In genomic region chr11:64036081-64037026, GRCh38 we compare ENCODE assay signal across 10 cellular contexts. TPM values are rescaled to one million over a fixed set of nuclear protein-coding genes. Genes with fewer than 3 reads are reported as not detected.
DNase-seq lines count a peak whose midpoint lies in the region; ATAC-seq and TF ChIP-seq lines count a peak whose summit lies in the region.
"Had no signal": no experiment of that assay in that cellular context is flagged by ENCODE, and none has a peak within 500 bp of the region (broad histone marks: within the 10 kb centered on the region; RNA-seq: fewer than 3 reads in every experiment).

No MANE protein-coding gene starts in this region.

- in situ Hi-C loops in IMR-90 (cut with MboI; ENCODE audit: low sequenced_read_pairs) = no loop called here

- H3K36me3 Mint-ChIP-seq in T-cell = no peaks in the 10 kb centered on the region
- H3K36me3 Mint-ChIP-seq: activated naive CD4-positive, alpha-beta T cell treated with anti-CD3 and anti-CD28 coated beads, Interleukin-2, amount 50 U/mL, for 24 hours had no signal

- H4K91ac ChIP-seq in IMR-90 (ENCODE audit: insufficient read depth, low read depth, low read length) = no peak overlapping the region

- no TSS peak for BruUV-seq in IMR-90 (replicated peaks; lab: Mats Ljungman, UMichigan)

- H2BK20ac ChIP-seq in IMR-90 (ENCODE audit: low read depth, low read length) = 0 out of 2 replicates have a peak overlapping the region, but pooled peaks have one; percentile 7

- no peak overlapping the region for H2AK5ac ChIP-seq in IMR-90 (ENCODE audit: low read depth, low read length)

- no peak overlapping the region for H4K5ac ChIP-seq in IMR-90 (ENCODE audit: low read depth, low read length)

- H3K4me1 ChIP-seq in IMR-90 (ENCODE audit: control insufficient read depth, insufficient read depth, low read length) (peaks cover 8% of the 10 kb centered on the region; the same call in 1 of the 2 replicates), right lobe of liver (peaks cover 0 to 15% (median 4%) of the 10 kb centered on the region in 4 donors), thyroid gland (peaks cover 5 to 29% of the 10 kb centered on the region in 2 donors)

- dilution Hi-C loops in IMR-90 (cut with HindIII; ENCODE audit: low sequenced_read_pairs, unreplicated experiment) = no loop called here

- no peak overlapping the region for H2BK5ac ChIP-seq in IMR-90 (ENCODE audit: low read depth, low read length, poor library complexity, severe bottlenecking)

- CTCF ChIA-PET in AG04449 (lab: Yijun Ruan, JAX) = interaction anchor here (1.2 to 6.2 kb wide), 4 partner anchors 9 to 114 kb away, joined by 3 to 60 read pairs (median 4); no protein-coding TSS in a partner anchor
- CTCF ChIA-PET in IMR-90 (lab: Yijun Ruan, JAX) = interaction anchor here (1.1 kb wide), 1 partner anchor 117 kb away, joined by 3 read pairs; no protein-coding TSS in a partner anchor
- CTCF ChIA-PET in T-cell (lab: Charles Lee) = no interaction called here

- H3K9me3 ChIP-seq in IMR-90 (ENCODE audit: control insufficient read depth, insufficient read depth, low read length) (no peaks in the 10 kb centered on the region), right lobe of liver (no peaks in the 10 kb centered on the region), thyroid gland (no peaks in the 10 kb centered on the region)

- 1% methylated on average over 28 of the region's 85 CpGs; no CpG with 5 or more reads in 1 of the 2 experiments for WGBS in IMR-90 (ENCODE audit: extremely low coverage in 2 of 2, insufficient read length in 1 of 2), 2 experiments
- WGBS in right lobe of liver (ENCODE audit: insufficient coverage, low coverage, low lambda C conversion rate, missing lambda C conversion rate) = 10% methylated on average over 4 of the region's 85 CpGs
- WGBS in thyroid gland, 2 donors = 2% methylated on average over 24 of the region's 85 CpGs; no CpG with 5 or more reads in 1 of the 2 donors

- H3K14ac ChIP-seq in IMR-90 (replicated peaks; ENCODE audit: low read depth, low read length) = no peak overlapping the region

- peak overlapping the region; percentile 78 for H2AFZ ChIP-seq in IMR-90 (replicated peaks; ENCODE audit: low read length, poor library complexity)

- H3K4me1 Mint-ChIP-seq in T-cell = peaks cover 5 to 14% (median 5%) of the 10 kb centered on the region in 3 donors

- H4K8ac ChIP-seq in IMR-90 (ENCODE audit: low read depth in 2 of 2, low read length in 2 of 2) = no peak overlapping the region

- POLR2A ChIA-PET in AG04449 (lab: Yijun Ruan, JAX) = no interaction called here
- POLR2A ChIA-PET in IMR-90 (lab: Charles Lee; ENCODE audit: unreplicated experiment) = no interaction called here
- POLR2A ChIA-PET in T-cell (lab: Charles Lee) = no interaction called here

- H3K4me3 ChIP-seq in AG04449 (ENCODE audit: low read depth, low read length) (peak overlapping the region; percentile 54), IMR-90 (ENCODE audit: insufficient read depth, low read depth, low read length) (peak overlapping the region; percentile 47), cardiac fibroblast (replicated peaks in 1 of 2; ENCODE audit: low read depth in 2 of 2, low read length in 2 of 2) (peak overlapping the region; percentile 17 to 28), right lobe of liver (peak overlapping the region; percentile 21 to 36 (median 29)), thyroid gland (replicated peaks in 1 of 3) (peak overlapping the region; percentile 20 to 48 (median 32))

- no peak for TF ChIP-seq RAD21 in IMR-90 (IDR thresholded peaks at IDR 0.05; ENCODE audit: low read length)

- no peak overlapping the region for H3K18ac ChIP-seq in IMR-90 (ENCODE audit: low read depth, low read length)

- H2AK9ac ChIP-seq in IMR-90 (replicated peaks; ENCODE audit: low read depth, low read length, poor library complexity) = peak overlapping the region; percentile 89

- H3K4me2 ChIP-seq in IMR-90 (ENCODE audit: low read depth, low read length) = no peak overlapping the region; the same call in 1 of the 2 replicates

- no peaks in the 10 kb centered on the region for H3K79me1 ChIP-seq in IMR-90 (ENCODE audit: low read depth in 1 of 2, low read length in 2 of 2)

- TF ChIP-seq POLR2A in IMR-90 (IDR thresholded peaks at IDR 0.05; ENCODE audit: low read depth, low read length) (no peak), right lobe of liver (IDR thresholded peaks at IDR 0.05) (no peak), thyroid gland (IDR thresholded peaks at IDR 0.05) (peak in 1 of 2 donors; percentile 50)

- intact Hi-C loops in IMR-90 (cut with micrococcal nuclease) = no loop called here
- intact Hi-C loops in right lobe of liver (cut with DNase I) = no loop called here
- intact Hi-C loops in thyroid gland (cut with DNase I) = no loop called here

- H3K23ac ChIP-seq in IMR-90 (ENCODE audit: low read depth, low read length) = no peak overlapping the region

- H3K9ac ChIP-seq in IMR-90 (ENCODE audit: low read depth, low read length) = no peak overlapping the region

- no peaks in the 10 kb centered on the region for H3K9me3 Mint-ChIP-seq in T-cell
- H3K9me3 Mint-ChIP-seq: activated naive CD4-positive, alpha-beta T cell treated with anti-CD3 and anti-CD28 coated beads, Interleukin-2, amount 50 U/mL, for 24 hours; stimulated activated naive CD8-positive, alpha-beta T cell treated with anti-CD3 and anti-CD28 coated beads, Interleukin-15, Interleukin-2, amounts not matched to agents 100 ng/mL and 50 ng/mL, for 24 hours had no signal

- TF ChIP-seq CTCF in AG04449 (IDR thresholded peaks at IDR 0.05; ENCODE audit: insufficient read depth, low read length, missing control alignments) (no peak), IMR-90 (conservative IDR thresholded peaks at IDR 0.05; ENCODE audit: low read depth, low read length) (peak; percentile 13; the same call in 1 of the 2 replicates), cardiac fibroblast (IDR thresholded peaks at IDR 0.05; ENCODE audit: low read depth, low read length) (no peak), right lobe of liver (IDR thresholded peaks at IDR 0.05) (no peak), thyroid gland (IDR thresholded peaks at IDR 0.05) (peak in 2 of 6 experiments; percentile 6 to 7)

- DNase-seq in AG04449 (ENCODE audit: low read depth, low spot score) (no peak), IMR-90 (peak; percentile 35), cardiac fibroblast (ENCODE audit: low read depth in 2 of 2) (peak; percentile 29 to 37), right lobe of liver (no peak), thyroid gland (peak; percentile 76 to 80), superior temporal gyrus (ENCODE audit: extremely low spot score) (no peak), T-cell (no peak)
- no peak for DNase-seq in stimulated activated CD4-positive, alpha-beta T cell treated with anti-CD3 and anti-CD28 coated beads, Interleukin-2, amount 100 ng/mL, for 48 hours

- H3K4me3 Mint-ChIP-seq in T-cell = no peak overlapping the region
- H3K4me3 Mint-ChIP-seq: activated naive CD4-positive, alpha-beta T cell treated with anti-CD3 and anti-CD28 coated beads, Interleukin-2, amount 50 U/mL, for 24 hours; stimulated activated naive CD8-positive, alpha-beta T cell treated with anti-CD3 and anti-CD28 coated beads, Interleukin-15, Interleukin-2, amounts not matched to agents 100 ng/mL and 50 ng/mL, for 24 hours had no signal

- H2BK120ac ChIP-seq in IMR-90 (ENCODE audit: low read depth, low read length) = 0 out of 2 replicates have a peak overlapping the region, but pooled peaks have one; percentile 48

- H3K27me3 ChIP-seq in IMR-90 (ENCODE audit: control insufficient read depth, insufficient read depth, low read length) = peaks cover 12% of the 10 kb centered on the region
- H3K27me3 ChIP-seq in right lobe of liver = no peaks in the 10 kb centered on the region
- H3K27me3 ChIP-seq in thyroid gland = no peaks in the 10 kb centered on the region

- no peak overlapping the region for H3K27ac Mint-ChIP-seq in T-cell
- H3K27ac Mint-ChIP-seq: activated naive CD4-positive, alpha-beta T cell treated with anti-CD3 and anti-CD28 coated beads, Interleukin-2, amount 50 U/mL, for 24 hours; stimulated activated naive CD8-positive, alpha-beta T cell treated with anti-CD3 and anti-CD28 coated beads, Interleukin-15, Interleukin-2, amounts not matched to agents 100 ng/mL and 50 ng/mL, for 24 hours had no signal

- H3K9me1 ChIP-seq in IMR-90 (ENCODE audit: insufficient read depth, low read length) = peaks cover 3% of the 10 kb centered on the region; the same call in 1 of the 2 replicates

- H3K56ac ChIP-seq in IMR-90 (ENCODE audit: extremely low read depth, insufficient read depth, low read length) = no peak overlapping the region

- no peak overlapping the region for H3K4ac ChIP-seq in IMR-90 (ENCODE audit: low read depth, low read length)

- H3K36me3 ChIP-seq in IMR-90 (ENCODE audit: control insufficient read depth, insufficient read depth, low read length) (no peaks in the 10 kb centered on the region), right lobe of liver (no peaks in the 10 kb centered on the region), thyroid gland (no peaks in the 10 kb centered on the region)

- ATAC-seq in IMR-90 (ENCODE audit: low read depth) (peak; percentile 71), right lobe of liver (peak; percentile 4 to 28 (median 18)), T-cell (replicated peaks in 1 of 4) (no peak)

- H2BK15ac ChIP-seq in IMR-90 (ENCODE audit: low read depth, low read length) = no peak overlapping the region

- H4K20me1 ChIP-seq in IMR-90 (ENCODE audit: insufficient read depth, low read length) = 0 out of 2 replicates have a peak, but pooled peaks cover 3% of the 10 kb centered on the region

- peaks cover 26 to 47% of the 10 kb centered on the region in 2 donors for H3K27me3 Mint-ChIP-seq in T-cell

- H3K27ac ChIP-seq in IMR-90 (ENCODE audit: insufficient read depth, low read length) (no peak overlapping the region), right lobe of liver (no peak overlapping the region), thyroid gland (peak overlapping the region; percentile 51 to 82 (median 58))

TF ChIP-seq in IMR-90, 13 proteins besides CTCF, POLR2A, EP300 and RAD21:
- TF ChIP-seq RCOR1 (IDR thresholded peaks at IDR 0.05; ENCODE audit: insufficient replicate concordance, low read length) (no peak), RFX5 (IDR thresholded peaks at IDR 0.05; ENCODE audit: low read depth, low read length) (no peak), MXI1 (IDR thresholded peaks at IDR 0.05; ENCODE audit: borderline replicate concordance, low read depth, low read length) (no peak)
TF ChIP-seq in IMR-90: peak in this region for 0.

RNA-seq across cellular contexts. Expression of gene FLRT1, which starts 0.6 kb away (rescaled TPM):
- under 0.01 TPM in 2 replicates for total RNA-seq in IMR-90 (2012; rRNA removed)
- polyA plus RNA-seq in IMR-90 (2012; rRNA removed) = 0.07 TPM in 1 of 2 replicates, not detected in the other
- polyA plus RNA-seq in IMR-90 (2012; cell fraction: cytosol; rRNA removed) = 0.08 TPM in 1 of 2 replicates, not detected in the other
- polyA plus RNA-seq in IMR-90 (2012; cell fraction: nucleus; rRNA removed; ENCODE audit: low replicate concordance) = 0.02 and 0.05 TPM in 2 replicates
- under 1 TPM in 1 of 6 experiments, not detected in 5; 0.12 TPM for total RNA-seq in right lobe of liver
- 1 to 10 TPM in 3 of 4 donors, under 1 TPM in 1; 0.54 to 4.0 (median 3.8) TPM for total RNA-seq in thyroid gland
- not detected for total RNA-seq in T-cell

RNA-seq across cellular contexts. Expression of gene OTUB1, which starts 50.1 kb away (rescaled TPM):
- total RNA-seq in IMR-90 (2012; rRNA removed) = 53.6 and 69.0 TPM in 2 replicates
- polyA plus RNA-seq in IMR-90 (2012; rRNA removed) = 168 and 184 TPM in 2 replicates
- polyA plus RNA-seq in IMR-90 (2012; cell fraction: cytosol; rRNA removed) = 107 and 174 TPM in 2 replicates
- 310 and 475 TPM in 2 replicates for polyA plus RNA-seq in IMR-90 (2012; cell fraction: nucleus; rRNA removed; ENCODE audit: low replicate concordance)
- total RNA-seq in right lobe of liver = 10 to 100 TPM; 23.2 to 35.3 (median 24.7) TPM
- 100 to 1,000 TPM in 1 of 4 donors, 10 to 100 TPM in 3; 62.3 to 130 (median 76.1) TPM for total RNA-seq in thyroid gland
- 10 to 100 TPM; 63.1 to 76.7 (median 67.2) TPM for total RNA-seq in T-cell

Comparison
In these comparisons a context has a peak if more than half of its experiments do, and no peak if none do; other contexts are left out.
1. DNase-seq: peak in IMR-90 (single experiment), cardiac fibroblast (2 of 2) and thyroid gland (2 of 2); none in AG04449 (single experiment), right lobe of liver (0 of 3), superior temporal gyrus (single experiment), T-cell (0 of 34) and stimulated activated CD4-positive, alpha-beta T cell treated with anti-CD3 and anti-CD28 coated beads, Interleukin-2, amount 100 ng/mL, for 48 hours (0 of 2).
2. ATAC-seq: peak in IMR-90 (single experiment) and right lobe of liver (4 of 4); none in T-cell (0 of 4).
3. H3K27ac ChIP-seq: peak in thyroid gland (3 of 3); none in IMR-90 (single experiment) and right lobe of liver (0 of 3).
4. CTCF ChIA-PET loops: an anchor here in AG04449 (1.2 to 6.2 kb wide) and IMR-90 (1.1 kb wide); none called in T-cell.
5. Peak in every context shown above with its lines, with median percentiles within 50 percentile points of each other: H3K4me3 ChIP-seq.